ENCODE assay signal across 26 cellular contexts in genomic region chr1:243884603-243885002, GRCh38.
"Had no signal": no experiment of that assay in that cellular context is flagged by ENCODE, and none has a peak within 500 bp of the region (broad histone marks: within the 10 kb centered on the region; RNA-seq: fewer than 3 reads in every experiment).

No MANE protein-coding gene starts in this region.

- ATAC-seq: stimulated activated effector memory CD8-positive, alpha-beta T cell treated with anti-CD3 and anti-CD28 coated beads, Interleukin-12 subunit alpha, Interleukin-12 subunit beta, amount 100 ng/mL, for 72 hours; stimulated activated memory B cell treated with anti-CD40 and anti-IgM and Interleukin-4, amounts not matched to agents 10 μg/mL and 1 μg/mL and 100 μg/mL, for 72 hours; stimulated activated naive B cell treated with anti-CD40 and anti-IgM and Interleukin-4, amounts not matched to agents 10 μg/mL and 1 μg/mL and 100 μg/mL, for 72 hours; stimulated activated naive CD8-positive, alpha-beta T cell treated with anti-CD3 and anti-CD28 coated beads, Interleukin-15, amount 100 ng/mL, for 72 hours; stimulated activated naive CD8-positive, alpha-beta T cell treated with anti-CD3 and anti-CD28 coated beads, Interleukin-15, Interleukin-2, amounts not matched to agents 100 U/mL and 50 U/mL, for 24 hours; upper lobe of right lung had no signal

- H3K27ac ChIP-seq: stomach, suprapubic skin, testis, thoracic aorta, thyroid gland, tibial artery, tibial nerve, transverse colon, upper lobe of left lung, upper lobe of right lung, uterus, vagina had no signal

- H3K36me3 ChIP-seq: stomach, suprapubic skin, thoracic aorta, thyroid gland, tibial artery, tibial nerve, transverse colon, upper lobe of left lung, upper lobe of right lung, uterus, vagina had no signal

- H3K9me3 ChIP-seq: stomach, suprapubic skin, testis, thoracic aorta, thyroid gland, tibial artery, tibial nerve, transverse colon, upper lobe of left lung, upper lobe of right lung, uterus, vagina had no signal

- H3K4me1 ChIP-seq: stomach, suprapubic skin, testis, thyroid gland, tibial artery, tibial nerve, transverse colon, upper lobe of left lung, upper lobe of right lung, uterus, vagina had no signal

- H3K4me3 ChIP-seq: stomach, suprapubic skin, testis, thoracic aorta, thyroid gland, tibial artery, tibial nerve, transverse colon, upper lobe of left lung, upper lobe of right lung, uterus, vagina had no signal

- DNase-seq: stimulated activated CD4-positive, alpha-beta T cell treated with anti-CD3 and anti-CD28 coated beads, Interleukin-2, amount 100 ng/mL, for 48 hours; stimulated activated CD4-positive, alpha-beta T cell treated with anti-CD3 and anti-CD28 coated beads, Interleukin-4, amount 100 ng/mL, for 1 hour; stimulated activated CD4-positive, alpha-beta T cell treated with anti-CD3 and anti-CD28 coated beads, Interleukin-4, amount 100 ng/mL, for 24 hours; stimulated activated CD4-positive, alpha-beta T cell treated with anti-CD3 and anti-CD28 coated beads, Interleukin-4, amount 100 ng/mL, for 4 hours; stimulated activated CD8-positive, alpha-beta memory T cell treated with anti-CD3 and anti-CD28 coated beads, Interleukin-4, amount 100 ng/mL, for 48 hours; stimulated activated naive B cell treated with anti-CD40 and anti-IgM and Interleukin-4, amounts not matched to agents 10 μg/mL and 1 μg/mL and 100 μg/mL, for 72 hours; stimulated activated naive CD4-positive, alpha-beta T cell; stimulated activated naive CD4-positive, alpha-beta T cell treated with Interleukin-2 at 50 U/mL for 16 hours; stimulated activated naive CD8-positive, alpha-beta T cell treated with anti-CD3 and anti-CD28 coated beads, Interleukin-15, amount 100 ng/mL, for 72 hours; stimulated activated naive CD8-positive, alpha-beta T cell treated with anti-CD3 and anti-CD28 coated beads, Interleukin-15, Interleukin-2, amounts not matched to agents 100 U/mL and 50 U/mL, for 24 hours; stomach; substantia nigra; testis; thyroid gland; tibial artery; transverse colon; trophoblast cell; upper lobe of left lung; upper lobe of right lung; uterus had no signal
